ENCODE assay signal across 8 cellular contexts in the genomic region with DNA sequence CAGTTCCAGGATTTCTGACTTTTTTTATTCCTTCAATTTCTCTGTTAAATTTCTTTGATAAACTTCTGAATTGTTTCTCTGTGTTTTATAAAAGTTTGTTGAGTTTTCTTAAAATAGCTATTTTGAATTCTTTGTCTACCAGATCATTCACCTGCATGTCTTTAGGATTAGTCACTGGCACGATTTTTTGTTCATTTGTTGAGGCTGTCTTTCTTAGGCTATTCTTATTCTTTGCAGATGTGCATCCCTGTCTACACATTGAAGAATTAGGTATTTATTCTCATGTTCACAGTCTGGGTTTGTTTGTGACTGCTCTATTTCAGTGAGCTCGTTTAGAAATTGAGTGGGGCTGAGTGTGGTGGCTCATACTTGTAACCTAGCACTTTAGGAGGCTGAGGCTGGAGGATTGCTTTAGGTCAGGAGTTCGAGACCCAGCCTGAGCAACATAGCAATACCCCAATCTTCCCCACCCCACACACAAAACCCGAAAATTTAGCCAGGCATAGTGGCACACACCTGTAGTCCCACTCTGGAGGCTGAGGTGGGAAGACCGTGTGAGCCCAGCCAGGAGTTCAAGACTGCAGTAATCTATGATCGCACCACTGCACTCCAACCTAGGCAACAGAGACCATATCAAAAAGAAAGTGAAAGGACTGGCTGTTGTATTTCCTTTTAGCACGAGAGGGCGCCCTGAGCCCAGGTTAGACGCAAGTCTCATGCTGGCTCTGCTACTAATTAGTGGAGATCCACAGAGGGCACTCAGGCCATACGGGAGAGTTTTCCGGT. TPM values are rescaled to one million over a fixed set of nuclear protein-coding genes. Genes with fewer than 3 reads are reported as not detected.
DNase-seq lines count a peak whose midpoint lies in the region; ATAC-seq and TF ChIP-seq lines count a peak whose summit lies in the region.

No MANE protein-coding gene starts in this region.

- H3K4me1 ChIP-seq in BE2C: no peaks in the 10 kb centered on the region

- peak; percentile 68 for TF ChIP-seq CTCF in BE2C (IDR thresholded peaks at IDR 0.05; ENCODE audit: low read depth, low read length)

- no peaks in the 10 kb centered on the region for H3K27me3 ChIP-seq in BE2C

- peak overlapping the region; percentile 34 for H3K4me3 ChIP-seq in BE2C (ENCODE audit: low read depth, low read length)

- no peaks in the 10 kb centered on the region for H3K36me3 ChIP-seq in BE2C

- no peaks in the 10 kb centered on the region for H3K9me3 ChIP-seq in BE2C

- ATAC-seq in GM18909 (IDR thresholded peaks at IDR 0.05; ENCODE audit: poor library complexity, unreplicated experiment) (peak; percentile 99), HG03342 (IDR thresholded peaks at IDR 0.05; ENCODE audit: unreplicated experiment) (peak; percentile 99)

- DNase-seq in BE2C (peak; percentile 68), NCI-H524 treated with DMSO at 0.1 percent for 48 hours (lab: John Stamatoyannopoulos, UW) (peak; percentile 37), ecto neural progenitor cell (ENCODE audit: low spot score) (peak; percentile 63), midbrain (lab: John Stamatoyannopoulos, UW) (peak; percentile 56)
- peak; percentile 59 to 66 for DNase-seq in activated CD4-positive, alpha-beta T cell treated with anti-CD3 and anti-CD28 coated beads, Interleukin-2, amount 50 U/mL, for 24 hours (ENCODE audit: low read depth in 1 of 2, low spot score in 1 of 2)
- DNase-seq in stimulated activated CD8-positive, alpha-beta memory T cell treated with anti-CD3 and anti-CD28 coated beads, Interleukin-15, amount 100 ng/mL, for 48 hours (ENCODE audit: low read depth in 2 of 2): peak; percentile 37 to 53

RNA-seq across cellular contexts. Expression of gene F8, which starts 42.0 kb away (rescaled TPM):
- polyA plus RNA-seq in BE2C (2012; ENCODE audit: insufficient read depth, insufficient read length, low read depth): 1.0 TPM

RNA-seq across cellular contexts. Expression of gene FUNDC2, which starts 46.1 kb away (rescaled TPM):
- polyA plus RNA-seq in BE2C (2012; ENCODE audit: insufficient read depth, insufficient read length, low read depth): 135 TPM

Comparison
In these comparisons a context has a peak if more than half of its experiments do, and no peak if none do; other contexts are left out.
1. Peak in every context shown above with its lines: DNase-seq, ATAC-seq and H3K4me3 ChIP-seq.